In the genomic region with DNA sequence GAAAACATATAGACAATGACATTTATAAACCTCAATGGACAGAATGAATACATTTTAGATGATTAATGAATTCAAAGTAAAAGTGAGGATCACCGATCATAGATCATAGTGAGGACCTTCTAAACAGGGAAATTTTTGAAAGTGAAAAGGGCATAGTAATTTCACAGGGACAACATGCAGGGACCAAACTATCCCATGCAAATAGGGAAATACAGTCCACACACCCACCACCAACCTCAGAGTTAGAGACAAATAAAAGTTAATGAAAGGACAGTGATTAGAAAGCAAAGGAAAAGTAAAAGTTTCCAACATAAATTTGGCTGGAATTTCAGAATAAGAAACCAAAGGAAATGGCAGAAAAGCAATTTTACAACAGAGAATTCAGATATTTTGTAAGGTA, we compare ENCODE assay signal across 7 cellular contexts. TPM values are rescaled to one million over a fixed set of nuclear protein-coding genes. Genes with fewer than 3 reads are reported as not detected.
"Had no signal": no experiment of that assay in that cellular context is flagged by ENCODE, and none has a peak within 500 bp of the region (broad histone marks: within the 10 kb centered on the region; RNA-seq: fewer than 3 reads in every experiment).

No MANE protein-coding gene starts in this region.

- H3K27ac Mint-ChIP-seq: IgD-negative memory B cell had no signal

- H3K4me3 Mint-ChIP-seq: IgD-negative memory B cell had no signal

- H3K4me1 Mint-ChIP-seq: IgD-negative memory B cell had no signal

- H3K4me3 ChIP-seq: K562 had no signal

- DNase-seq: IMR-90, KBM-7, KG1 had no signal

- H3K27ac ChIP-seq: HL-60, KMS-11 had no signal

- H3K36me3 Mint-ChIP-seq: IgD-negative memory B cell had no signal

RNA-seq across cellular contexts. Expression of a gene that starts 15.4 kb away (rescaled TPM):
- polyA plus RNA-seq: IgD-negative memory B cell had no signal
